ENCODE assay signal across 21 cellular contexts in genomic region chr7:4067874-4068273, GRCh38.
A peak's percentile ranks its signal among the peaks of the same experiment; 100 is the strongest.
DNase-seq lines count a peak whose midpoint lies in the region; ATAC-seq and TF ChIP-seq lines count a peak whose summit lies in the region.
"Had no signal": no experiment of that assay in that cellular context is flagged by ENCODE, and none has a peak within 500 bp of the region (broad histone marks: within the 10 kb centered on the region; RNA-seq: fewer than 3 reads in every experiment).

No MANE protein-coding gene starts in this region.

- peak; percentile 34 to 61 (median 61) for DNase-seq in right cardiac atrium
- DNase-seq in heart right ventricle: no peak
- DNase-seq in endodermal cell: peak; percentile 11
- DNase-seq in neural progenitor cell (ENCODE audit: low spot score): no peak
- peak; percentile 22 for DNase-seq in type B pancreatic cell (ENCODE audit: extremely low spot score, unreplicated experiment)
- no peak for DNase-seq in NCI-H2029 treated with DMSO at 0.1 percent for 48 hours (lab: John Stamatoyannopoulos, UW)
- DNase-seq in H4 (ENCODE audit: low spot score): no peak
- no peak for DNase-seq in HCEC 1CT
- DNase-seq: COR-L47, DMS 273 treated with DMSO at 0.1 percent for 48 hours, H9, NCI-H1105, NCI-H146, NCI-H2029, NCI-H226, NCI-H510A treated with DMSO at 0.1 percent for 48 hours, NCI-H748 treated with DMSO at 0.1 percent for 48 hours, SIG-M5 had no signal

- no peaks in the 10 kb centered on the region for H3K9me3 ChIP-seq in right cardiac atrium (ENCODE audit: control insufficient read depth, low read length)
- no peaks in the 10 kb centered on the region for H3K9me3 ChIP-seq in heart right ventricle
- H3K9me3 ChIP-seq in endodermal cell (ENCODE audit: control insufficient read depth, low read length): no peaks in the 10 kb centered on the region
- no peaks in the 10 kb centered on the region for H3K9me3 ChIP-seq in neural progenitor cell (ENCODE audit: low read depth)

- H3K27ac ChIP-seq in right cardiac atrium (ENCODE audit: low read length) (no peak overlapping the region), heart right ventricle (no peak overlapping the region), endodermal cell (ENCODE audit: low read depth, low read length) (no peak overlapping the region), neural progenitor cell (no peak overlapping the region)

- peaks cover 5% of the 10 kb centered on the region for H3K36me3 Mint-ChIP-seq in endodermal cell (ENCODE audit: low read depth)
- peaks cover 5% of the 10 kb centered on the region for H3K36me3 Mint-ChIP-seq in neural progenitor cell
- H3K36me3 Mint-ChIP-seq in type B pancreatic cell: no peaks in the 10 kb centered on the region
- H3K36me3 Mint-ChIP-seq: CD14-positive monocyte, IgD-negative memory B cell had no signal

- H3K27ac Mint-ChIP-seq in endodermal cell: no peak overlapping the region
- H3K27ac Mint-ChIP-seq in neural progenitor cell: peak overlapping the region; percentile 80
- no peak overlapping the region for H3K27ac Mint-ChIP-seq in type B pancreatic cell
- H3K27ac Mint-ChIP-seq: B cell, CD14-positive monocyte, H9, IgD-negative memory B cell had no signal

- WGBS in right cardiac atrium: 57% methylated on average over 4 of the region's 4 CpGs
- 57 to 69% methylated on average over 4 of the region's 4 CpGs for WGBS in heart right ventricle, 2 donors
- 94 to 96% methylated on average over 3 to 4 of the region's 4 CpGs for WGBS in endodermal cell (ENCODE audit: insufficient coverage in 1 of 2, insufficient read length in 1 of 2), 2 experiments

- no peaks in the 10 kb centered on the region for H4K20me1 ChIP-seq in neural progenitor cell (ENCODE audit: low read depth)

- intact Hi-C loops in right cardiac atrium (cut with DNase I): no loop called here
- intact Hi-C loops in heart right ventricle (cut with DNase I): loop anchor here in 1 of 10 donors (5.0 kb wide), 1 partner anchor 1104 kb away; no protein-coding TSS in a partner anchor

- ATAC-seq in right cardiac atrium (peak; percentile 25 to 49), heart right ventricle (no peak)

- H3K27me3 Mint-ChIP-seq in endodermal cell (ENCODE audit: insufficient read depth) (no peaks in the 10 kb centered on the region), neural progenitor cell (ENCODE audit: insufficient read depth, low read depth) (peaks cover 2% of the 10 kb centered on the region), type B pancreatic cell (no peaks in the 10 kb centered on the region)
- H3K27me3 Mint-ChIP-seq: B cell had no signal

- H3F3A ChIP-seq in neural progenitor cell (ENCODE audit: low read depth): peaks cover 16% of the 10 kb centered on the region

- TF ChIP-seq CTCF in heart right ventricle (IDR thresholded peaks at IDR 0.05): no peak
- TF ChIP-seq CTCF in endodermal cell (conservative IDR thresholded peaks at IDR 0.05): no peak
- TF ChIP-seq CTCF in neural progenitor cell (IDR thresholded peaks at IDR 0.05): no peak
- TF ChIP-seq CTCF in type B pancreatic cell (conservative IDR thresholded peaks at IDR 0.05): no peak

- no peaks in the 10 kb centered on the region for H3K79me2 ChIP-seq in neural progenitor cell (ENCODE audit: low read depth)

- H3K9me3 Mint-ChIP-seq in endodermal cell: no peaks in the 10 kb centered on the region
- peaks cover 3% of the 10 kb centered on the region for H3K9me3 Mint-ChIP-seq in neural progenitor cell
- no peaks in the 10 kb centered on the region for H3K9me3 Mint-ChIP-seq in type B pancreatic cell
- H3K9me3 Mint-ChIP-seq: H9 had no signal

- no peaks in the 10 kb centered on the region for H3K36me3 ChIP-seq in heart right ventricle
- no peaks in the 10 kb centered on the region for H3K36me3 ChIP-seq in endodermal cell (ENCODE audit: control insufficient read depth, insufficient read depth, low read length)
- H3K36me3 ChIP-seq in neural progenitor cell: no peaks in the 10 kb centered on the region

- H3K4me1 ChIP-seq in right cardiac atrium (ENCODE audit: control insufficient read depth, insufficient read depth, low read length): no peaks in the 10 kb centered on the region
- H3K4me1 ChIP-seq in heart right ventricle: no peaks in the 10 kb centered on the region
- H3K4me1 ChIP-seq in endodermal cell (ENCODE audit: control insufficient read depth, insufficient read depth, low read length): no peaks in the 10 kb centered on the region
- peaks cover 36% of the 10 kb centered on the region for H3K4me1 ChIP-seq in neural progenitor cell

- H3K9ac ChIP-seq in endodermal cell (ENCODE audit: extremely low read depth, low read length, poor library complexity, severe bottlenecking) (no peak overlapping the region), neural progenitor cell (no peak overlapping the region)

- H3K4me3 ChIP-seq in right cardiac atrium (ENCODE audit: low read length): no peak overlapping the region
- H3K4me3 ChIP-seq in heart right ventricle: no peak overlapping the region
- no peak overlapping the region for H3K4me3 ChIP-seq in endodermal cell (ENCODE audit: low read length)
- no peak overlapping the region for H3K4me3 ChIP-seq in neural progenitor cell

- H3K4me1 Mint-ChIP-seq in endodermal cell (peaks cover 5% of the 10 kb centered on the region), neural progenitor cell (peaks cover 31% of the 10 kb centered on the region), type B pancreatic cell (ENCODE audit: unreplicated experiment) (peaks cover 11% of the 10 kb centered on the region)
- H3K4me1 Mint-ChIP-seq: B cell had no signal

- H3K27me3 ChIP-seq in right cardiac atrium (ENCODE audit: control insufficient read depth, insufficient read depth) (no peaks in the 10 kb centered on the region), heart right ventricle (peaks cover 0 to 2% (median 0%) of the 10 kb centered on the region in 7 donors), endodermal cell (ENCODE audit: control insufficient read depth, insufficient read depth, low read length, poor library complexity, severe bottlenecking) (no peaks in the 10 kb centered on the region), neural progenitor cell (no peaks in the 10 kb centered on the region)

- H2AFZ ChIP-seq in neural progenitor cell (replicated peaks): no peak overlapping the region

- H3K4me2 ChIP-seq in neural progenitor cell: no peak overlapping the region

- no peak overlapping the region for H3K4me3 Mint-ChIP-seq in endodermal cell
- no peak overlapping the region for H3K4me3 Mint-ChIP-seq in neural progenitor cell
- H3K4me3 Mint-ChIP-seq in type B pancreatic cell: no peak overlapping the region
- H3K4me3 Mint-ChIP-seq: B cell, CD14-positive monocyte, H9, IgD-negative memory B cell had no signal

Comparison
In these comparisons a context has a peak if more than half of its experiments do, and no peak if none do; other contexts are left out.
1. ATAC-seq: peak in right cardiac atrium (2 of 2); none in heart right ventricle (0 of 8).
2. DNase-seq: peak in right cardiac atrium (3 of 3), endodermal cell (single experiment) and type B pancreatic cell (single experiment); none in heart right ventricle (0 of 2), neural progenitor cell (single experiment), NCI-H2029 treated with DMSO at 0.1 percent for 48 hours (single experiment), H4 (single experiment) and HCEC 1CT (single experiment).